Comparison of ENCODE assay signal across 17 cellular contexts in genomic region chr5:68189171-68189570, GRCh38. TPM values are rescaled to one million over a fixed set of nuclear protein-coding genes. Genes with fewer than 3 reads are reported as not detected.
DNase-seq lines count a peak whose midpoint lies in the region; ATAC-seq and TF ChIP-seq lines count a peak whose summit lies in the region.
"Had no signal": no experiment of that assay in that cellular context is flagged by ENCODE, and none has a peak within 500 bp of the region (broad histone marks: within the 10 kb centered on the region; RNA-seq: fewer than 3 reads in every experiment).

No MANE protein-coding gene starts in this region.

- no peaks in the 10 kb centered on the region for H3K9me3 Mint-ChIP-seq in effector memory CD8-positive, alpha-beta T cell
- H3K9me3 Mint-ChIP-seq: CD8-positive, alpha-beta T cell had no signal

- ATAC-seq in left cardiac atrium: no peak
- no peak for ATAC-seq in Right ventricle myocardium superior (ENCODE audit: poor library complexity)
- ATAC-seq in effector memory CD8-positive, alpha-beta T cell (replicated peaks): peak; percentile 43
- ATAC-seq in GM21367 (IDR thresholded peaks at IDR 0.05; ENCODE audit: unreplicated experiment): no peak
- ATAC-seq: CD8-positive, alpha-beta T cell; PC-3 had no signal

- peak; percentile 32 for DNase-seq in left cardiac atrium
- DNase-seq in Right ventricle myocardium superior: no peak
- peak in 1 of 3 experiments; percentile 10 for DNase-seq in effector memory CD8-positive, alpha-beta T cell
- DNase-seq in brain microvascular endothelial cell: no peak
- DNase-seq: Calu3; CD8-positive, alpha-beta T cell; H9; NCI-H1417 treated with DMSO at 0.1 percent for 48 hours; NCI-H2081; NCI-H2171 treated with DMSO at 0.1 percent for 48 hours; NCI-H446; PC-3; RPMI8226 had no signal

- H3K27ac ChIP-seq in angular gyrus (ENCODE audit: low read depth, low read length) (peak overlapping the region; percentile 84), temporal lobe (ENCODE audit: low read depth, low read length) (peak overlapping the region; percentile 73), brain microvascular endothelial cell (no peak overlapping the region)
- H3K27ac ChIP-seq: BLaER1 treated with 17β-estradiol and CSF1 and Interleukin-3, amounts not matched to agents 10 nM and 100 nM had no signal

- intact Hi-C loops in left cardiac atrium (cut with DNase I): no loop called here
- intact Hi-C loops in Right ventricle myocardium superior (cut with DNase I): no loop called here

- no peak overlapping the region for H3K4me3 ChIP-seq in brain microvascular endothelial cell (ENCODE audit: low read depth, low read length)
- H3K4me3 ChIP-seq: BLaER1 treated with 17β-estradiol and CSF1 and Interleukin-3, amounts not matched to agents 10 nM and 100 nM had no signal

- H3K36me3 ChIP-seq in brain microvascular endothelial cell (replicated peaks): no peaks in the 10 kb centered on the region
- H3K36me3 ChIP-seq: BLaER1 treated with 17β-estradiol and CSF1 and Interleukin-3, amounts not matched to agents 10 nM and 100 nM had no signal

- no peaks in the 10 kb centered on the region for H3K36me3 Mint-ChIP-seq in effector memory CD8-positive, alpha-beta T cell (ENCODE audit: insufficient read depth)
- H3K36me3 Mint-ChIP-seq: CD8-positive, alpha-beta T cell had no signal

- peak overlapping the region in 1 of 2 donors; percentile 4 for H3K4me3 Mint-ChIP-seq in effector memory CD8-positive, alpha-beta T cell
- H3K4me3 Mint-ChIP-seq: CD8-positive, alpha-beta T cell; H9 had no signal

- H3K27me3 Mint-ChIP-seq in effector memory CD8-positive, alpha-beta T cell: no peaks in the 10 kb centered on the region

- TF ChIP-seq CTCF in brain microvascular endothelial cell (IDR thresholded peaks at IDR 0.05; ENCODE audit: low read depth, low read length, missing control alignments): no peak

- H3K4me1 Mint-ChIP-seq in effector memory CD8-positive, alpha-beta T cell (ENCODE audit: low read depth in 2 of 2): peaks cover 0 to 11% of the 10 kb centered on the region in 2 donors

- peak overlapping the region in 1 of 2 donors; percentile 0 for H3K27ac Mint-ChIP-seq in effector memory CD8-positive, alpha-beta T cell
- H3K27ac Mint-ChIP-seq: CD8-positive, alpha-beta T cell; H9 had no signal

- in situ Hi-C loops in brain microvascular endothelial cell (cut with HindIII; ENCODE audit: low pct_ligation_motif_present, low sequenced_read_pairs): no loop called here

- H3K27me3 ChIP-seq in brain microvascular endothelial cell (replicated peaks): no peaks in the 10 kb centered on the region
- H3K27me3 ChIP-seq: BLaER1 treated with 17β-estradiol and CSF1 and Interleukin-3, amounts not matched to agents 10 nM and 100 nM had no signal

RNA-seq across cellular contexts. Expression of gene PIK3R1, which starts 26.4 kb away (rescaled TPM):
- total RNA-seq in left cardiac atrium (100 to 1,000 TPM in 1 of 2 donors, 10 to 100 TPM in 1; 61.8 to 127 TPM), Right ventricle myocardium superior (103 TPM), temporal lobe (114 TPM)
